ENCODE assay signal across 8 cellular contexts in the genomic region with DNA sequence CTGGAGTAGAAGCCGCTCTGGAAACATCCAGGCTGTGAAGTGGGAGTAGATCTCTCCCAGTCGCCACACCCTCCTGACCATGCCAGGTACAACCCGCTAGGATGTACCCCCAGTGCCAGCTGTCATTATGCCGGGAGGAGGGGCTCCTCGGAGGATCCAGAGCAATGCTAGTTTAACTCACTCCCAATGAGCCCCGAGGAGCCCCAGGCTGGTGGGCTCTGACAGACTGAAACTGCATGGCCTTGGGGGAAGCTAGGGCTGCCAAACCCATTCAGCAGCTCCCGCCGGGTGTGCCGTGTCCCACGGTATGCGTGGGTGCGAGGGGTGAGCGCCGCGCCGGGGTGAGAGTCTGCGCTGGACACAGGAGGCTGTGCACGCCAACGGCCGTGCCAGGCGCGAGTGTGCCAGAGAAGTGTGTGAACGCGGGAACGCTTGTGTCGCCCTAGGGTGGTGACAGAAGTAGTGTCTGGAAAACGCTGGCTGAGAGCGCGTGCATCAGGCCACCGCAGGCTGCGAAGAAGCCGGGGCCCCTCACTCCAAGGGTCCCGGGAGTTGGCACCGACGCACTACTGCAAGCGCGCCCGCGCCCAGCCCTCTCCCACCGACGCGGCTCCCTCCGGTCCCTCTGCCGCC.
DNase-seq lines count a peak whose midpoint lies in the region; ATAC-seq, FAIRE-seq and TF ChIP-seq lines count a peak whose summit lies in the region.

No MANE protein-coding gene starts in this region.

- FAIRE-seq in HTR-8/SVneo (lab: Jason Lieb, UNC) = no peak

- intact Hi-C loops in OCI-LY7 (cut with micrococcal nuclease; ENCODE audit: unreplicated experiment) = no loop called here
- intact Hi-C loops in colonic mucosa (cut with DNase I) = no loop called here
- intact Hi-C loops in aorta (cut with DNase I) = loop anchor here in 1 of 2 donors (10.0 kb wide), 1 partner anchor 147 kb away; no protein-coding TSS in a partner anchor

- H3K27ac Mint-ChIP-seq in HFFc6 = peak overlapping the region; percentile 64

- peak overlapping the region; percentile 43; the same call in 1 of the 2 replicates for H3K4me2 ChIP-seq in OCI-LY7 (ENCODE audit: low read length)

- POLR2A ChIA-PET in OCI-LY7 (lab: Charles Lee) = no interaction called here

- H3K27me3 ChIP-seq in colonic mucosa = no peaks in the 10 kb centered on the region
- peaks cover 14% of the 10 kb centered on the region for H3K27me3 ChIP-seq in mucosa of stomach (ENCODE audit: control insufficient read depth, insufficient read depth, low read length)
- H3K27me3 ChIP-seq in aorta (ENCODE audit: control insufficient read depth in 1 of 2, insufficient read depth in 2 of 2, low read length in 1 of 2) = no peaks in the 10 kb centered on the region

- H3K4me3 Mint-ChIP-seq in HFFc6 = peak overlapping the region; percentile 91

- H3K9me3 ChIP-seq in OCI-LY7 (ENCODE audit: low read length) = no peaks in the 10 kb centered on the region
- H3K9me3 ChIP-seq in colonic mucosa = no peaks in the 10 kb centered on the region
- no peaks in the 10 kb centered on the region for H3K9me3 ChIP-seq in mucosa of stomach (ENCODE audit: control insufficient read depth, low read length)
- no peaks in the 10 kb centered on the region for H3K9me3 ChIP-seq in aorta (ENCODE audit: control insufficient read depth, low read length)

- peak overlapping the region in 1 of 2 donors; percentile 15 for H3K9ac ChIP-seq in colonic mucosa (ENCODE audit: low read depth in 2 of 2, low read length in 2 of 2)
- H3K9ac ChIP-seq in mucosa of stomach (ENCODE audit: low read length) = peak overlapping the region; percentile 31

- no peaks in the 10 kb centered on the region for H4K20me1 ChIP-seq in OCI-LY7 (ENCODE audit: insufficient read depth, low read length)

- H3K36me3 ChIP-seq in OCI-LY7 (ENCODE audit: insufficient read depth, low read length) (no peaks in the 10 kb centered on the region), colonic mucosa (no peaks in the 10 kb centered on the region), mucosa of stomach (ENCODE audit: control insufficient read depth, insufficient read depth, low read length) (no peaks in the 10 kb centered on the region), aorta (ENCODE audit: control insufficient read depth in 1 of 2, insufficient read depth in 2 of 2, low read length in 1 of 2) (no peaks in the 10 kb centered on the region)

- H3K9me3 Mint-ChIP-seq in HFFc6 = no peaks in the 10 kb centered on the region

- ATAC-seq in aorta (ENCODE audit: low FRiP score) = no peak

- H3K4me1 ChIP-seq in OCI-LY7 (ENCODE audit: insufficient read depth, low read length, poor library complexity, severe bottlenecking) (peaks cover 1% of the 10 kb centered on the region), colonic mucosa (peaks cover 3% of the 10 kb centered on the region), mucosa of stomach (ENCODE audit: control insufficient read depth, insufficient read depth, low read length) (peaks cover 8% of the 10 kb centered on the region), aorta (ENCODE audit: control insufficient read depth in 1 of 2, insufficient read depth in 2 of 2, low read length in 2 of 2) (peaks cover 0 to 3% of the 10 kb centered on the region in 2 donors)

- CTCF ChIA-PET in OCI-LY7 (lab: Charles Lee; ENCODE audit: unreplicated experiment) = no interaction called here

- no peak overlapping the region for H3K27ac ChIP-seq in OCI-LY7 (ENCODE audit: low read depth, low read length, poor library complexity, severe bottlenecking)
- no peak overlapping the region for H3K27ac ChIP-seq in colonic mucosa
- H3K27ac ChIP-seq in aorta (ENCODE audit: low read depth in 1 of 2, low read length in 2 of 2) = no peak overlapping the region

- no peak for TF ChIP-seq CTCF in GM12875 (IDR thresholded peaks at IDR 0.05; ENCODE audit: borderline replicate concordance, insufficient read depth, low read depth, low read length)
- 0 out of 2 replicates have a peak, but pooled peaks have one; percentile 8 for TF ChIP-seq CTCF in HFFc6 (IDR thresholded peaks at IDR 0.05)
- TF ChIP-seq CTCF in OCI-LY7 (conservative IDR thresholded peaks at IDR 0.05; ENCODE audit: low read length) = no peak
- no peak for TF ChIP-seq CTCF in colonic mucosa (IDR thresholded peaks at IDR 0.05)

- H3K4me1 Mint-ChIP-seq in HFFc6 (ENCODE audit: low read depth) = peaks cover 77% of the 10 kb centered on the region

- H3K9me2 ChIP-seq in OCI-LY7 (ENCODE audit: insufficient read depth, low read length) = no peaks in the 10 kb centered on the region

- H3K4me3 ChIP-seq in GM12875 (ENCODE audit: low read depth, low read length) = peak overlapping the region; percentile 88
- no peak overlapping the region for H3K4me3 ChIP-seq in OCI-LY7 (ENCODE audit: low read depth, low read length, poor library complexity, severe bottlenecking)
- peak overlapping the region; percentile 46 for H3K4me3 ChIP-seq in colonic mucosa
- H3K4me3 ChIP-seq in mucosa of stomach (ENCODE audit: low read length) = peak overlapping the region; percentile 16
- H3K4me3 ChIP-seq in aorta (ENCODE audit: low read length in 2 of 2) = peak overlapping the region; percentile 62 to 77

- no peaks in the 10 kb centered on the region for H3K79me2 ChIP-seq in OCI-LY7 (ENCODE audit: insufficient read depth, low read depth, low read length)

- 1 to 2% methylated on average over 35 to 44 of the region's 44 CpGs for WGBS in aorta, 2 donors

- H3K27me3 Mint-ChIP-seq in HFFc6 (ENCODE audit: insufficient read depth) = no peaks in the 10 kb centered on the region; the same call in 1 of the 2 replicates

- no TSS peak for BruUV-seq in OCI-LY7 (replicated peaks; lab: Mats Ljungman, UMichigan)

- no peak overlapping the region for H2AFZ ChIP-seq in OCI-LY7 (ENCODE audit: low read length)

- no peak for DNase-seq in HFFc6
- no peak for DNase-seq in OCI-LY7 (ENCODE audit: low spot score)
- DNase-seq in colonic mucosa = no peak
- DNase-seq in aorta = peak; percentile 58 to 85
- DNase-seq in NCI-H510A treated with DMSO at 0.1 percent for 48 hours (lab: John Stamatoyannopoulos, UW) = no peak
- DNase-seq in HTR-8/SVneo (ENCODE audit: insufficient read length, low spot score) = no peak

- no peaks in the 10 kb centered on the region for H3K36me3 Mint-ChIP-seq in HFFc6 (ENCODE audit: low read depth)

Comparison
In these comparisons a context has a peak if more than half of its experiments do, and no peak if none do; other contexts are left out.
1. DNase-seq: peak in aorta (2 of 2); none in HFFc6 (single experiment), OCI-LY7 (single experiment), colonic mucosa (single experiment), NCI-H510A treated with DMSO at 0.1 percent for 48 hours (single experiment) and HTR-8/SVneo (single experiment).